Comparison of ENCODE assay signal across 8 cellular contexts in the genomic region with DNA sequence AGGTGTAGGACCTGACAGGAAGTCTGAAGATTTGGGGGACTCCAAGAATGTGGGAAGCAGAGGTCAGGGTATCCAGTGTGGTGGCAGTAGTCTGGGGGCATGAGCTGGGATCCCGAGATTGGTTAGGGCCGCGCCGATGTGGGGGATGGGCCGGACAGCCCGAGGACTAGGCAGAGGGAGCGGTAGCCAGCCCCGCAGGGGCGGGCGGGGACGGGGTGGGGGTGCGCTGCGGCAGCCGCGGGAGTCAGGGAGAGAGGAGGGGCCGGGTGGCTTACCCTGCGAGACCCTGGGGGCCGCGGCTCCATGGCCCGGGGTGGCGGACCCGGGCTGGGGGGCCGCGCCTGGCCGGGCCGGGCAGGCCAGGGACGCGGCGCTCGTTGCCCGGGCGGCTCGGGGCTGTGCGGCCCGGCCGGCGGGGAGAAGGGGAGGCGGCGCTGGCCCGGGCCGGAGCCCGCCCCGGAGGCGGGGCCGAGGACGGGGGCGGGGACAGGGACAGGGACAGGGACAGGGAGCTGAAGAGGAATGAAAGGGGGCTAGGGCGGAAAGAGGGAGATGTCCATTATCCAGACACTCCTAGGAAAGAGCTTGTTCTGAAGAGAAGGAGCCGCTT. TPM values are rescaled to one million over a fixed set of nuclear protein-coding genes. Genes with fewer than 3 reads are reported as not detected.
A peak's percentile ranks its signal among the peaks of the same experiment; 100 is the strongest.
DNase-seq lines count a peak whose midpoint lies in the region; ATAC-seq and TF ChIP-seq lines count a peak whose summit lies in the region.

No MANE protein-coding gene starts in this region.

- H3K4me1 Mint-ChIP-seq in MCF 10A (ENCODE audit: insufficient read depth, unreplicated experiment) = peaks cover 43% of the 10 kb centered on the region
- peaks cover 33% of the 10 kb centered on the region for H3K4me1 Mint-ChIP-seq in stimulated activated naive CD8-positive, alpha-beta T cell treated with anti-CD3 and anti-CD28 coated beads, Interleukin-15, amount 100 ng/mL, for 72 hours

- CTCF ChIA-PET in MCF 10A (lab: Yijun Ruan, JAX) = interaction anchor here (0.6 to 8.2 kb wide), 65 partner anchors 7 to 391 kb away, joined by 3 to 120 read pairs (median 7); partner anchors contain the start of genes COPZ1, HNRNPA1, HOXC5 and NFE2

- H3K9me3 Mint-ChIP-seq in MCF 10A (ENCODE audit: unreplicated experiment) = no peaks in the 10 kb centered on the region
- H3K9me3 Mint-ChIP-seq in stimulated activated naive CD8-positive, alpha-beta T cell treated with anti-CD3 and anti-CD28 coated beads, Interleukin-15, amount 100 ng/mL, for 72 hours = no peaks in the 10 kb centered on the region

- intact Hi-C loops in MCF 10A (cut with micrococcal nuclease) = loop anchor here (1.0 kb wide), 2 partner anchors 9 to 15 kb away; no protein-coding TSS in a partner anchor

- no peaks in the 10 kb centered on the region for H3K36me3 Mint-ChIP-seq in MCF 10A (ENCODE audit: insufficient read depth, unreplicated experiment)

- H3K27me3 Mint-ChIP-seq in MCF 10A (ENCODE audit: insufficient read depth, unreplicated experiment) = no peaks in the 10 kb centered on the region
- H3K27me3 Mint-ChIP-seq in stimulated activated naive CD8-positive, alpha-beta T cell treated with anti-CD3 and anti-CD28 coated beads, Interleukin-15, amount 100 ng/mL, for 72 hours = no peaks in the 10 kb centered on the region

- no TSS peak for BruUV-seq in MCF 10A (replicated peaks; lab: Mats Ljungman, UMichigan)

- ATAC-seq in stimulated activated naive CD8-positive, alpha-beta T cell treated with anti-CD3 and anti-CD28 coated beads, Interleukin-15, amount 100 ng/mL, for 72 hours = peak; percentile 43
- ATAC-seq in GM18517 (IDR thresholded peaks at IDR 0.05; ENCODE audit: unreplicated experiment) = no peak
- no peak for ATAC-seq in HG02610 (IDR thresholded peaks at IDR 0.05; ENCODE audit: unreplicated experiment)

- no peak for TF ChIP-seq CTCF in MCF 10A (IDR thresholded peaks at IDR 0.05; ENCODE audit: unreplicated experiment)

- POLR2A ChIA-PET in MCF 10A (lab: Yijun Ruan, JAX) = interaction anchor here (0.7 to 2.4 kb wide), 9 partner anchors 8 to 98 kb away, joined by 3 to 20 read pairs (median 4); partner anchors contain the start of gene HNRNPA1

- H3K4me3 Mint-ChIP-seq in MCF 10A (ENCODE audit: unreplicated experiment) = peak overlapping the region; percentile 74
- peak overlapping the region in 1 of 2 donors; percentile 32 for H3K4me3 Mint-ChIP-seq in stimulated activated naive CD8-positive, alpha-beta T cell treated with anti-CD3 and anti-CD28 coated beads, Interleukin-15, amount 100 ng/mL, for 72 hours

- DNase-seq in DMS 273 (lab: John Stamatoyannopoulos, UW; ENCODE audit: unreplicated experiment) (peak; percentile 65), DMS 273 treated with DMSO at 0.1 percent for 48 hours (lab: John Stamatoyannopoulos, UW) (no peak), NCI-H460 (ENCODE audit: extremely low read depth, low read depth) (peak; percentile 64), MCF 10A (ENCODE audit: unreplicated experiment) (peak; percentile 52), islet precursor cell (peak; percentile 94)
- DNase-seq in stimulated activated naive CD8-positive, alpha-beta T cell treated with anti-CD3 and anti-CD28 coated beads, Interleukin-15, amount 100 ng/mL, for 72 hours = no peak

- H3K27ac Mint-ChIP-seq in MCF 10A (ENCODE audit: low read depth, unreplicated experiment) = no peak overlapping the region
- no peak overlapping the region for H3K27ac Mint-ChIP-seq in stimulated activated naive CD8-positive, alpha-beta T cell treated with anti-CD3 and anti-CD28 coated beads, Interleukin-15, amount 100 ng/mL, for 72 hours

RNA-seq across cellular contexts. Expression of gene ZNF385A, which starts 5.6 kb away (rescaled TPM):
- 5.3 and 5.5 TPM in 2 replicates for total RNA-seq in NCI-H460 (2014; rRNA removed; shearing (Covaris generic))
- 0.97 and 2.8 TPM in 2 replicates for polyA plus RNA-seq in NCI-H460 (2014; cell fraction: nucleus; rRNA removed)
- total RNA-seq in MCF 10A (2022) = 8.3 and 9.0 TPM in 2 replicates

RNA-seq across cellular contexts. Expression of gene GPR84, which starts 14.6 kb away (rescaled TPM):
- not detected in 2 replicates for total RNA-seq in NCI-H460 (2014; rRNA removed; shearing (Covaris generic))
- polyA plus RNA-seq in NCI-H460 (2014; cell fraction: nucleus; rRNA removed) = not detected in 2 replicates
- total RNA-seq in MCF 10A (2022) = 0.17 TPM in 1 of 2 replicates, not detected in the other

RNA-seq across cellular contexts. Expression of gene ITGA5, which starts 40.2 kb away (rescaled TPM):
- total RNA-seq in NCI-H460 (2014; rRNA removed; shearing (Covaris generic)) = 31.2 and 36.1 TPM in 2 replicates
- 21.0 and 25.1 TPM in 2 replicates for polyA plus RNA-seq in NCI-H460 (2014; cell fraction: nucleus; rRNA removed)
- total RNA-seq in MCF 10A (2022) = 110 and 184 TPM in 2 replicates

RNA-seq across cellular contexts. Expression of gene COPZ1, which starts 54.0 kb away (rescaled TPM):
- total RNA-seq in NCI-H460 (2014; rRNA removed; shearing (Covaris generic)) = 293 and 294 TPM in 2 replicates
- polyA plus RNA-seq in NCI-H460 (2014; cell fraction: nucleus; rRNA removed) = 98.1 and 188 TPM in 2 replicates
- total RNA-seq in MCF 10A (2022) = 207 and 299 TPM in 2 replicates

Comparison
In these comparisons a context has a peak if more than half of its experiments do, and no peak if none do; other contexts are left out.
1. DNase-seq: peak in DMS 273 (single experiment), NCI-H460 (single experiment), MCF 10A (single experiment) and islet precursor cell (single experiment); none in DMS 273 treated with DMSO at 0.1 percent for 48 hours (single experiment) and stimulated activated naive CD8-positive, alpha-beta T cell treated with anti-CD3 and anti-CD28 coated beads, Interleukin-15, amount 100 ng/mL, for 72 hours (0 of 2).